In the genomic region with DNA sequence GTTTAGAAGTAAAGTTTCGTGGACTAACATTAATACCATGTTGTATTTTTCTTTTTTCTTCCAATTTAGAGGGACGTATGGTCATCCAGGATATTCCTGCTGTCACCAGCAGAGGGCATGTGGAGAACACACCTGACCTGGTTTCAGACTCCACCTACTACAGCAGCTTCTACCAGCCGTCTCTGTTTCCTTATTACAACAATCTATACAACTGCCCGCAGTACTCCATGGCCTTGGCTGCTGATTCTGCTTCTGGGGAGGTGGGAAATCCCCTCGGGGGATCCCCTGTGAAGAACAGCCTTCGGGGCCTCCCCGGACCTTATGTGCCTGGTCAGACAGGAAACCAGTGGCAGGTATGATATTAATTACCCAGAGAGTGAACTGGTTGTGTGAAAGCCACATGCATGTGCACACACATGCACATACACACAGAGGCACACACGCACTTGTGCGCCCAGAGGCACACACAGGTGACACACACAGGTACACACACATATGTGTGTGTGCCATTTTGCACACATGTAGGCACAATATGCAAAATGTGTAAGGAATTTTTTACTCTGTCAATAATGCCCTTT, we compare ENCODE assay signal across 8 cellular contexts. TPM values are rescaled to one million over a fixed set of nuclear protein-coding genes. Genes with fewer than 3 reads are reported as not detected.
DNase-seq lines count a peak whose midpoint lies in the region; ATAC-seq, FAIRE-seq and TF ChIP-seq lines count a peak whose summit lies in the region.

No MANE protein-coding gene starts in this region.

- no peaks in the 10 kb centered on the region for H3K36me3 Mint-ChIP-seq in activated T-cell treated with anti-CD3 and anti-CD28 coated beads, Interleukin-2, amount 50 U/mL, for 72 hours (ENCODE audit: insufficient read depth in 2 of 2)

- peak; percentile 82 for TF ChIP-seq CTCF in PC-9 (conservative IDR thresholded peaks at IDR 0.05)

- no peak for FAIRE-seq in frontal cortex (lab: Jason Lieb, UNC)

- POLR2A ChIA-PET in PC-9 (lab: Charles Lee; ENCODE audit: unreplicated experiment) = no interaction called here

- H4K20me1 ChIP-seq in PC-9 (ENCODE audit: insufficient read depth) = no peaks in the 10 kb centered on the region

- no TSS peak for BruUV-seq in PC-9 (replicated peaks; lab: Mats Ljungman, UMichigan)

- CTCF ChIA-PET in PC-9 (lab: Charles Lee) = interaction anchor here (0.5 kb wide), 1 partner anchor 501 kb away, joined by 3 read pairs; no protein-coding TSS in a partner anchor

- no peaks in the 10 kb centered on the region for H3K79me2 ChIP-seq in PC-9 (ENCODE audit: low read depth)

- intact Hi-C loops in PC-9 (cut with micrococcal nuclease; ENCODE audit: unreplicated experiment) (loop anchor here (2.0 kb wide), 1 partner anchor 111 kb away; no protein-coding TSS in a partner anchor), posterior cingulate gyrus (cut with DNase I) (loop anchor here (2.0 to 10.0 kb wide), 2 partner anchors 117 to 721 kb away; no protein-coding TSS in a partner anchor), aorta (cut with DNase I) (no loop called here)

- H2AFZ ChIP-seq in PC-9 = no peak overlapping the region

- peak overlapping the region; percentile 50 for H3K4me2 ChIP-seq in PC-9

- ATAC-seq in GM21576 (IDR thresholded peaks at IDR 0.05; ENCODE audit: unreplicated experiment) (peak; percentile 98), aorta (ENCODE audit: low FRiP score) (peak; percentile 66)
- peak; percentile 99 for ATAC-seq in activated T-cell treated with anti-CD3 and anti-CD28 coated beads, Interleukin-2, amount 50 U/mL, for 72 hours (replicated peaks in 1 of 2)

- H3K36me3 ChIP-seq in PC-9 (ENCODE audit: low read depth) = no peaks in the 10 kb centered on the region
- no peaks in the 10 kb centered on the region for H3K36me3 ChIP-seq in aorta (ENCODE audit: control insufficient read depth in 1 of 2, insufficient read depth in 2 of 2, low read length in 1 of 2)

- H3K27ac ChIP-seq in PC-9 (no peak overlapping the region), aorta (ENCODE audit: low read depth in 1 of 2, low read length in 2 of 2) (no peak overlapping the region)

- DNase-seq in EH (ENCODE audit: low read depth) = peak; percentile 54
- DNase-seq in HuH-7 (ENCODE audit: low spot score) = peak; percentile 54
- peak in 1 of 2 experiments; percentile 12 for DNase-seq in PC-9
- peak; percentile 71 to 75 for DNase-seq in activated T-cell treated with anti-CD3 and anti-CD28 coated beads, Interleukin-2, amount 50 U/mL, for 72 hours
- peak; percentile 33 to 55 for DNase-seq in frontal cortex (ENCODE audit: low spot score in 2 of 2)
- peak in 6 of 10 donors; percentile 12 to 83 (median 36) for DNase-seq in posterior cingulate gyrus
- peak in 1 of 2 donors; percentile 52 for DNase-seq in aorta

- peaks cover 19% of the 10 kb centered on the region for H3K27me3 Mint-ChIP-seq in activated T-cell treated with anti-CD3 and anti-CD28 coated beads, Interleukin-2, amount 50 U/mL, for 72 hours (ENCODE audit: low read depth)

- no peaks in the 10 kb centered on the region for H3K9me3 Mint-ChIP-seq in activated T-cell treated with anti-CD3 and anti-CD28 coated beads, Interleukin-2, amount 50 U/mL, for 72 hours

- H3F3A ChIP-seq in PC-9 (ENCODE audit: insufficient read depth, low read depth) = no peaks in the 10 kb centered on the region

- H3K4me1 Mint-ChIP-seq in activated T-cell treated with anti-CD3 and anti-CD28 coated beads, Interleukin-2, amount 50 U/mL, for 72 hours (ENCODE audit: low read depth) = peaks cover 11% of the 10 kb centered on the region

- H3K9me2 ChIP-seq in PC-9 (ENCODE audit: insufficient read depth) = no peaks in the 10 kb centered on the region

- WGBS in aorta, 2 donors = 21 to 24% methylated on average over 9 of the region's 9 CpGs

- H3K27me3 ChIP-seq in PC-9 (ENCODE audit: insufficient read depth, low read depth) (no peaks in the 10 kb centered on the region), aorta (ENCODE audit: control insufficient read depth in 1 of 2, insufficient read depth in 2 of 2, low read length in 1 of 2) (no peaks in the 10 kb centered on the region)

- H3K9me3 ChIP-seq in PC-9 (ENCODE audit: insufficient read depth, low read depth) (no peaks in the 10 kb centered on the region), aorta (ENCODE audit: control insufficient read depth, low read length) (no peaks in the 10 kb centered on the region)

- no peak overlapping the region for H3K4me3 ChIP-seq in PC-9
- H3K4me3 ChIP-seq in aorta (ENCODE audit: low read length in 2 of 2) = no peak overlapping the region

- H3K27ac Mint-ChIP-seq in activated T-cell treated with anti-CD3 and anti-CD28 coated beads, Interleukin-2, amount 50 U/mL, for 72 hours = no peak overlapping the region

- peak overlapping the region; percentile 42 to 67 for H3K4me3 Mint-ChIP-seq in activated T-cell treated with anti-CD3 and anti-CD28 coated beads, Interleukin-2, amount 50 U/mL, for 72 hours

- no peaks in the 10 kb centered on the region for H3K4me1 ChIP-seq in PC-9 (replicated peaks; ENCODE audit: insufficient read depth)
- H3K4me1 ChIP-seq in aorta (ENCODE audit: control insufficient read depth in 1 of 2, insufficient read depth in 2 of 2, low read length in 2 of 2) = no peaks in the 10 kb centered on the region

RNA-seq across cellular contexts. Expression of a gene that starts 52.4 kb away (rescaled TPM):
- not detected in 2 replicates for total RNA-seq in PC-9 (2021)
- total RNA-seq in activated T-cell treated with anti-CD3 and anti-CD28 coated beads, Interleukin-2, amount 50 U/mL, for 72 hours = under 1 TPM in 1 of 2 donors, not detected in 1; 0.12 TPM
- under 0.01 TPM for total RNA-seq in frontal cortex
- total RNA-seq in aorta = not detected
- not detected for polyA plus RNA-seq in aorta

Comparison
In these comparisons a context has a peak if more than half of its experiments do, and no peak if none do; other contexts are left out.
1. intact Hi-C loops: an anchor here in PC-9 (2.0 kb wide) and posterior cingulate gyrus (2.0 to 10.0 kb wide); none called in aorta.